In genomic region chr16:83475108-83475507, GRCh38 we compare ENCODE assay signal across 2 cellular contexts.
A peak's percentile ranks its signal among the peaks of the same experiment; 100 is the strongest.
TF ChIP-seq lines count a peak whose summit lies in the region.

No MANE protein-coding gene starts in this region.

TF ChIP-seq in IMR-90, 13 proteins besides CTCF, POLR2A, EP300 and RAD21 (continued from another document):
- no peak for TF ChIP-seq USF2 (IDR thresholded peaks at IDR 0.05; ENCODE audit: low read depth, low read length)
- no peak for TF ChIP-seq BHLHE40 (IDR thresholded peaks at IDR 0.05; ENCODE audit: low read depth, low read length)
TF ChIP-seq in IMR-90: peak in this region for 0.

TF ChIP-seq in K562, 482 proteins besides CTCF, POLR2A, EP300 and RAD21 (continued from another document):
- TF ChIP-seq PRDM10 (IDR thresholded peaks at IDR 0.05; ENCODE audit: partially characterized antibody) (no peak), FIP1L1 (IDR thresholded peaks at IDR 0.05; ENCODE audit: low read depth, low read length, poor library complexity, severe bottlenecking) (no peak), C11orf30 (IDR thresholded peaks at IDR 0.05; ENCODE audit: low read depth) (peak; percentile 72), ZFP36 (IDR thresholded peaks at IDR 0.05; ENCODE audit: low read depth, low read length, partially characterized antibody) (peak; percentile 12), NFE2 (IDR thresholded peaks at IDR 0.05; ENCODE audit: low read depth) (peak; percentile 64), IRF1 (CRISPR knock-in tag; IDR thresholded peaks at IDR 0.05; ENCODE audit: borderline replicate concordance) (no peak)
